Comparison of ENCODE assay signal across 9 cellular contexts in the genomic region with DNA sequence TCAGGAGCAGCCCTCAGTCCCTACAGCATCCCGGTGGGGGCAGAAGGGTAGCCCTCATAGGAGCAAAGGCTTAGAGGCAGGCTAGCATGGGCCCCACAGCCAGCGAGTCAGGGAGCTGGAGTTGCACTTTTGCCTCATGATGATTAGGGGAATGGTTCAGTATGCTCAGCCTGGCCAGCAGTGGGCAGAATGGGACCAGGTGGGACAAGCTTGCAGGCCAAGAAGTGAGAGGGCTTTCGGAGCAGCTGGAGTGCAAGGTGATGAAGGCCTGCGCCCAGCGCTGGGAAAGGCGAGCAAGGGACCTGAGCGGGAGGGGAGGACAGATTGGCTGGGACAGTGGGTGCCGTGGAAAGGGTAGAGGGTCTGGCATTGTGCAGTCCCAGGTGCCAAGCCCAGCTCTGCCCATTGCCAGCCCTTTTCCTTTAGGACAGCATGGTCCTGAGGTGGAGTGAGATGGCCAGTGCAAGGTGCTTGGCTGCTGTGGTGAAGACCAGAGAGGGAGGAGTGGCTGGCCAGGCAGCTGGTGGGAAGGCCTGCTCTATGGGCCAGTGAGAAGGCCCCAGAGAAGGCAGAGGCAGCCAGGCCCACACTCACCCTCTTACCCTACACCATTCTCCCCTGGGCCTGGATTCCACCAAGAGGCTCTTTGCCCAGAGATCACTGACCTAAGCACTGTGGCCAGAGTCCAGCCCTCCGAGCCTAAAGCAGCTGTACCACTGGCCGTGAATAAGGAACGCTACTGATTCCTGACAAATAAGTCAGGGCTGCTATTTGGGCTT. TPM values are rescaled to one million over a fixed set of nuclear protein-coding genes. Genes with fewer than 3 reads are reported as not detected.
DNase-seq lines count a peak whose midpoint lies in the region; ATAC-seq and TF ChIP-seq lines count a peak whose summit lies in the region.
"Had no signal": no experiment of that assay in that cellular context is flagged by ENCODE, and none has a peak within 500 bp of the region (broad histone marks: within the 10 kb centered on the region; RNA-seq: fewer than 3 reads in every experiment).

No MANE protein-coding gene starts in this region.

- H3K9me3 ChIP-seq in DND-41 (ENCODE audit: insufficient read depth, low read length, severe bottlenecking) (no peaks in the 10 kb centered on the region), Peyer's patch (no peaks in the 10 kb centered on the region)

- H3K4me3 Mint-ChIP-seq in natural killer cell treated with Interleukin-12 subunit alpha and Interleukin-12 subunit beta and Interleukin-15 and Interleukin-18, amount 100 ng/mL, for 72 hours: no peak overlapping the region

- H3K4me2 ChIP-seq in DND-41 (ENCODE audit: insufficient read depth, low read length): no peak overlapping the region

- TF ChIP-seq CTCF in DND-41 (IDR thresholded peaks at IDR 0.05; ENCODE audit: borderline replicate concordance, extremely low read depth, low read length, poor library complexity, severe bottlenecking): peak; percentile 21
- peak; percentile 18 to 43 (median 36) for TF ChIP-seq CTCF in Peyer's patch (IDR thresholded peaks at IDR 0.05)
- peak; percentile 41 for TF ChIP-seq CTCF in coronary artery (IDR thresholded peaks at IDR 0.05)

- no peak overlapping the region for H3K27ac Mint-ChIP-seq in natural killer cell treated with Interleukin-12 subunit alpha and Interleukin-12 subunit beta and Interleukin-15 and Interleukin-18, amount 100 ng/mL, for 72 hours

- H2AFZ ChIP-seq in DND-41 (ENCODE audit: low read depth, low read length): no peak overlapping the region

- H3K9me3 Mint-ChIP-seq in natural killer cell treated with Interleukin-12 subunit alpha and Interleukin-12 subunit beta and Interleukin-15 and Interleukin-18, amount 100 ng/mL, for 72 hours: no peaks in the 10 kb centered on the region

- H3K27ac ChIP-seq in DND-41 (ENCODE audit: low read length) (no peak overlapping the region), Peyer's patch (peak overlapping the region in 1 of 4 donors; percentile 14), coronary artery (peak overlapping the region in 1 of 2 donors; percentile 75)

- H3K4me1 Mint-ChIP-seq in natural killer cell treated with Interleukin-12 subunit alpha and Interleukin-12 subunit beta and Interleukin-15 and Interleukin-18, amount 100 ng/mL, for 72 hours (ENCODE audit: low read depth in 2 of 2): peaks cover 0 to 9% of the 10 kb centered on the region in 2 donors

- no peaks in the 10 kb centered on the region for H3K27me3 ChIP-seq in DND-41 (ENCODE audit: insufficient read depth, low read length, poor library complexity)
- H3K27me3 ChIP-seq in Peyer's patch: no peaks in the 10 kb centered on the region

- H3K36me3 ChIP-seq in DND-41 (ENCODE audit: insufficient read depth, low read length): peaks cover 86% of the 10 kb centered on the region
- peaks cover 0 to 46% (median 0%) of the 10 kb centered on the region in 3 donors for H3K36me3 ChIP-seq in Peyer's patch

- H3K79me2 ChIP-seq in DND-41 (ENCODE audit: insufficient read depth, low read length): no peaks in the 10 kb centered on the region

- no peaks in the 10 kb centered on the region for H3K4me1 ChIP-seq in DND-41 (ENCODE audit: insufficient read depth, low read length)
- H3K4me1 ChIP-seq in Peyer's patch: peaks cover 0 to 14% (median 4%) of the 10 kb centered on the region in 4 donors

- H4K20me1 ChIP-seq in DND-41 (ENCODE audit: insufficient read depth, low read length): peaks cover 20% of the 10 kb centered on the region

- no peak for ATAC-seq in DND-41 (ENCODE audit: insufficient read depth, low read depth)
- ATAC-seq in natural killer cell treated with Interleukin-12 subunit alpha and Interleukin-12 subunit beta and Interleukin-15 and Interleukin-18, amount 100 ng/mL, for 72 hours: peak; percentile 3 to 22

- H3K36me3 Mint-ChIP-seq in natural killer cell treated with Interleukin-12 subunit alpha and Interleukin-12 subunit beta and Interleukin-15 and Interleukin-18, amount 100 ng/mL, for 72 hours: no peaks in the 10 kb centered on the region

- TF ChIP-seq POLR2A in Peyer's patch (IDR thresholded peaks at IDR 0.05): no peak

- H3K4me3 ChIP-seq in DND-41 (ENCODE audit: low read depth in 1 of 2, low read length in 2 of 2): no peak overlapping the region
- no peak overlapping the region for H3K4me3 ChIP-seq in Peyer's patch
- H3K4me3 ChIP-seq in coronary artery: no peak overlapping the region

- DNase-seq in DND-41: no peak
- DNase-seq in Peyer's patch: no peak
- DNase-seq in coronary artery (ENCODE audit: low spot score): no peak
- no peak for DNase-seq in natural killer cell treated with Interleukin-12 subunit alpha and Interleukin-12 subunit beta and Interleukin-15 and Interleukin-18, amount 100 ng/mL, for 72 hours (ENCODE audit: low spot score)
- DNase-seq in SW480 (ENCODE audit: low spot score): no peak
- no peak for DNase-seq in GM03348 (ENCODE audit: low spot score)
- DNase-seq in cerebellar cortex (ENCODE audit: low spot score): no peak
- DNase-seq in stimulated activated CD8-positive, alpha-beta memory T cell treated with anti-CD3 and anti-CD28 coated beads, Interleukin-4, amount 100 ng/mL, for 48 hours: no peak
- DNase-seq: NCI-H2107 had no signal

- H3K9ac ChIP-seq in DND-41 (ENCODE audit: low read depth, low read length): no peak overlapping the region

- no peaks in the 10 kb centered on the region for H3K27me3 Mint-ChIP-seq in natural killer cell treated with Interleukin-12 subunit alpha and Interleukin-12 subunit beta and Interleukin-15 and Interleukin-18, amount 100 ng/mL, for 72 hours

RNA-seq across cellular contexts. Expression of a gene that starts 47.9 kb away (rescaled TPM):
- 100 to 1,000 TPM in 2 of 4 donors, 10 to 100 TPM in 2; 10.7 to 367 (median 209) TPM for total RNA-seq in Peyer's patch
- total RNA-seq in natural killer cell treated with Interleukin-12 subunit alpha and Interleukin-12 subunit beta and Interleukin-15 and Interleukin-18, amount 100 ng/mL, for 72 hours: 1 to 10 TPM; 2.4 to 2.7 TPM
